23 cellular contexts compared by ENCODE assay signal in the genomic region with DNA sequence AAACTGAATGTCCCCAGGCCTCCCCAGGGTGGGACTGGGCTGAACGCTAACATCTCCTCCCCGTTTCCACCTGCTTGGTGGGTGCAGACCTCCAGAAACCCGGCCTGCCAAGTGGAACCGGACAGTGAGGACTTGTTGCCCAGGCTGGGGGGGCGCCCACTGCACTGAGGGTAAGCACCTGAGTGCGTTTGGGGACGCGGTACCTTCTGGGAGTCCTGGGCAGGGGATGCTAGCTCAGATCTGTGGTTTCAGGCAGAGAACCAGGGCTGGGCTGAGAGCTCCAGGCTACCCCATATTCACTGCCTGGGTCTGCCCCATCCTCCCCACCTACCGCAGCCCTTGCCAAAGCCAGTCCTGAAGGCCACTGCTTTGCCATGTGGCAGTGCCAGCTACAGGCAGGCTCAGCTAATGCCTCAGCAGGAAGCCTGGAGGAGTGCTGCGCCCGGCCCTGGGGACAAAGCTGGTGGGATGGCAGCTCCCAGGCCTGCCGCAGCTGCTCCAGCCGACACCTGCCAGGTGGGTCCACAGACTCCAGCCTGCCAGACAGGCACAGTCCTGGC. TPM values are rescaled to one million over a fixed set of nuclear protein-coding genes. Genes with fewer than 3 reads are reported as not detected.
DNase-seq lines count a peak whose midpoint lies in the region; ATAC-seq and TF ChIP-seq lines count a peak whose summit lies in the region.
"Had no signal": no experiment of that assay in that cellular context is flagged by ENCODE, and none has a peak within 500 bp of the region (broad histone marks: within the 10 kb centered on the region; RNA-seq: fewer than 3 reads in every experiment).

No MANE protein-coding gene starts in this region.

- no peaks in the 10 kb centered on the region for H3K36me3 Mint-ChIP-seq in endothelial cell (ENCODE audit: low read depth, unreplicated experiment)
- H3K36me3 Mint-ChIP-seq: brain, memory B cell, type B pancreatic cell had no signal

- H3K4me3 Mint-ChIP-seq in endothelial cell (ENCODE audit: unreplicated experiment), result no peak overlapping the region
- H3K4me3 Mint-ChIP-seq: activated CD8-positive, alpha-beta T cell treated with anti-CD3 and anti-CD28 coated beads for 36 hours; brain; effector memory CD8-positive, alpha-beta T cell; memory B cell; type B pancreatic cell had no signal

- peak overlapping the region; percentile 84 for H3K27ac Mint-ChIP-seq in endothelial cell (ENCODE audit: unreplicated experiment)
- H3K27ac Mint-ChIP-seq: activated CD8-positive, alpha-beta T cell treated with anti-CD3 and anti-CD28 coated beads for 36 hours; effector memory CD8-positive, alpha-beta T cell; memory B cell; type B pancreatic cell had no signal

- peaks cover 23 to 28% of the 10 kb centered on the region in 2 experiments for H3K4me1 ChIP-seq in neutrophil (ENCODE audit: control insufficient read depth in 1 of 2, insufficient read depth in 1 of 2, low read depth in 1 of 2, low read length in 1 of 2)
- H3K4me1 ChIP-seq: psoas muscle had no signal

- H3K9me3 ChIP-seq in neutrophil, result no peaks in the 10 kb centered on the region
- no peaks in the 10 kb centered on the region for H3K9me3 ChIP-seq in WERI-Rb-1 (ENCODE audit: severe bottlenecking)
- H3K9me3 ChIP-seq: esophagus squamous epithelium, psoas muscle had no signal

- H3K4me1 Mint-ChIP-seq in endothelial cell (ENCODE audit: unreplicated experiment), result peaks cover 26% of the 10 kb centered on the region

- H3K27me3 Mint-ChIP-seq in endothelial cell (ENCODE audit: unreplicated experiment), result peaks cover 13% of the 10 kb centered on the region
- H3K27me3 Mint-ChIP-seq: effector memory CD8-positive, alpha-beta T cell had no signal

- H3K36me3 ChIP-seq in neutrophil (no peaks in the 10 kb centered on the region), WERI-Rb-1 (no peaks in the 10 kb centered on the region)
- H3K36me3 ChIP-seq: esophagus squamous epithelium had no signal

- no peaks in the 10 kb centered on the region for H3K9me3 Mint-ChIP-seq in endothelial cell (ENCODE audit: unreplicated experiment)
- H3K9me3 Mint-ChIP-seq: activated CD8-positive, alpha-beta T cell treated with anti-CD3 and anti-CD28 coated beads for 36 hours; brain; effector memory CD8-positive, alpha-beta T cell; memory B cell; type B pancreatic cell had no signal

- TF ChIP-seq CTCF in endothelial cell (IDR thresholded peaks at IDR 0.05; ENCODE audit: unreplicated experiment) (no peak), neutrophil (IDR thresholded peaks at IDR 0.05) (no peak), WERI-Rb-1 (IDR thresholded peaks at IDR 0.05; ENCODE audit: low read depth, low read length) (no peak)

- peak overlapping the region; percentile 47 for H3K27ac ChIP-seq in neutrophil
- no peak overlapping the region for H3K27ac ChIP-seq in WERI-Rb-1
- H3K27ac ChIP-seq: psoas muscle had no signal

- ATAC-seq in HG03097 (IDR thresholded peaks at IDR 0.05; ENCODE audit: low FRiP score, unreplicated experiment), result no peak
- ATAC-seq: activated CD8-positive, alpha-beta T cell treated with anti-CD3 and anti-CD28 coated beads for 36 hours; effector memory CD8-positive, alpha-beta T cell; psoas muscle had no signal

- DNase-seq in NCI-H2107 treated with DMSO at 0.1 percent for 48 hours (lab: John Stamatoyannopoulos, UW; ENCODE audit: unreplicated experiment) (peak; percentile 24), NCI-H2107 (lab: John Stamatoyannopoulos, UW) (no peak), NCI-H69 (lab: John Stamatoyannopoulos, UW) (peak; percentile 58), endothelial cell (ENCODE audit: low spot score) (no peak), hippocampal formation (lab: John Stamatoyannopoulos, UW) (no peak), WERI-Rb-1 (no peak)
- DNase-seq: activated CD4-positive, alpha-beta T cell treated with anti-CD3 and anti-CD28 coated beads for 1 hour; activated CD8-positive, alpha-beta T cell treated with anti-CD3 and anti-CD28 coated beads for 36 hours; activated effector memory CD4-positive, alpha-beta T cell treated with anti-CD3 and anti-CD28 coated beads, Interleukin-2, amount 50 U/mL, for 16 hours; activated T-cell treated with anti-CD3 and anti-CD28 coated beads for 4 hours; effector memory CD8-positive, alpha-beta T cell; esophagus squamous epithelium; NCI-H1436; NCI-H2227 treated with DMSO at 0.1 percent for 48 hours; NCI-H82; stimulated activated CD4-positive, alpha-beta T cell treated with anti-CD3 and anti-CD28 coated beads, Interleukin-1b, Interleukin-23, amount 100 ng/mL, for 48 hours had no signal

- H3K27me3 ChIP-seq in neutrophil (peaks cover 37% of the 10 kb centered on the region), WERI-Rb-1 (ENCODE audit: insufficient read depth, low read depth, severe bottlenecking) (no peaks in the 10 kb centered on the region)

- H3K4me3 ChIP-seq in neutrophil (ENCODE audit: low read depth in 1 of 2, low read length in 1 of 2) (peak overlapping the region in 1 of 2 experiments; percentile 6), WERI-Rb-1 (ENCODE audit: low read depth, low read length) (no peak overlapping the region)

RNA-seq across cellular contexts. Expression of gene ZNF467, which starts 3.5 kb away (rescaled TPM):
- 64.2 TPM for total RNA-seq in endothelial cell (ENCODE audit: unreplicated experiment)
- total RNA-seq: A172 had no signal

Comparison
In these comparisons a context has a peak if more than half of its experiments do, and no peak if none do; other contexts are left out.
1. DNase-seq: peak in NCI-H2107 treated with DMSO at 0.1 percent for 48 hours (single experiment) and NCI-H69 (single experiment); none in NCI-H2107 (single experiment), endothelial cell (single experiment), hippocampal formation (0 of 2) and WERI-Rb-1 (single experiment).